In genomic region chr1:225428066-225428878, GRCh38 we compare ENCODE assay signal across 8 cellular contexts. TPM values are rescaled to one million over a fixed set of nuclear protein-coding genes. Genes with fewer than 3 reads are reported as not detected.
DNase-seq lines count a peak whose midpoint lies in the region; FAIRE-seq lines count a peak whose summit lies in the region.

No MANE protein-coding gene starts in this region.

- FAIRE-seq in frontal cortex (lab: Jason Lieb, UNC): no peak

- peak overlapping the region; percentile 77 for H3K4me3 ChIP-seq in HAP-1
- peak overlapping the region; percentile 78 for H3K4me3 ChIP-seq in MG63
- peak overlapping the region; percentile 92 for H3K4me3 ChIP-seq in SJSA1

- in situ Hi-C loops in HAP-1 (cut with MboI; ENCODE audit: low sequenced_read_pairs): no loop called here

- H3K4me1 ChIP-seq in HAP-1 (peaks cover 37% of the 10 kb centered on the region), SJSA1 (replicated peaks) (peaks cover 40% of the 10 kb centered on the region)

- H3K27me3 Mint-ChIP-seq in activated naive CD4-positive, alpha-beta T cell treated with anti-CD3 and anti-CD28 coated beads for 36 hours (ENCODE audit: low read depth): no peaks in the 10 kb centered on the region

- peak overlapping the region; percentile 96 for H3K27ac Mint-ChIP-seq in activated naive CD4-positive, alpha-beta T cell treated with anti-CD3 and anti-CD28 coated beads for 36 hours

- H3K36me3 ChIP-seq in HAP-1 (replicated peaks) (peaks cover 12% of the 10 kb centered on the region), MG63 (no peaks in the 10 kb centered on the region), SJSA1 (peaks cover 8% of the 10 kb centered on the region)

- H3K9me3 Mint-ChIP-seq in activated naive CD4-positive, alpha-beta T cell treated with anti-CD3 and anti-CD28 coated beads for 36 hours: no peaks in the 10 kb centered on the region

- peaks cover 43% of the 10 kb centered on the region for H3K4me1 Mint-ChIP-seq in activated naive CD4-positive, alpha-beta T cell treated with anti-CD3 and anti-CD28 coated beads for 36 hours (ENCODE audit: low read depth)

- intact Hi-C loops in activated naive CD4-positive, alpha-beta T cell treated with anti-CD3 and anti-CD28 coated beads for 36 hours (cut with micrococcal nuclease): loop anchor here (1.0 to 5.0 kb wide), 8 partner anchors 17 to 1316 kb away; partner anchors contain the start of genes DEGS1, ENAH, FBXO28 and H3-3A

- H3K27me3 ChIP-seq in HAP-1 (ENCODE audit: low read depth) (no peaks in the 10 kb centered on the region), MG63 (no peaks in the 10 kb centered on the region), SJSA1 (replicated peaks) (no peaks in the 10 kb centered on the region)

- H3K4me3 Mint-ChIP-seq in activated naive CD4-positive, alpha-beta T cell treated with anti-CD3 and anti-CD28 coated beads for 36 hours: peak overlapping the region; percentile 85

- peak; percentile 83 for DNase-seq in GDM1 (lab: John Stamatoyannopoulos, UW)
- peak; percentile 89 to 93 for DNase-seq in HAP-1 (ENCODE audit: low spot score in 2 of 2)
- peak; percentile 93 for DNase-seq in MG63
- DNase-seq in SJSA1 (ENCODE audit: low read depth in 1 of 2, low spot score in 2 of 2): peak; percentile 85 to 92
- DNase-seq in activated naive CD4-positive, alpha-beta T cell treated with anti-CD3 and anti-CD28 coated beads for 36 hours: peak; percentile 94
- DNase-seq in frontal cortex (ENCODE audit: low spot score in 2 of 2): peak; percentile 97 to 98
- peak; percentile 49 to 98 (median 92) for DNase-seq in nucleus accumbens (lab: John Stamatoyannopoulos, UW)
- DNase-seq in superior temporal gyrus (ENCODE audit: extremely low spot score): peak; percentile 94

- H3K9me3 ChIP-seq in HAP-1 (no peaks in the 10 kb centered on the region; the same call in 1 of the 2 replicates), MG63 (peaks cover 2% of the 10 kb centered on the region; the same call in 1 of the 2 replicates), SJSA1 (replicated peaks) (no peaks in the 10 kb centered on the region)

- CTCF ChIA-PET in activated naive CD4-positive, alpha-beta T cell treated with anti-CD3 and anti-CD28 coated beads for 36 hours (lab: Charles Lee): interaction anchor here (0.6 to 2.3 kb wide), 6 partner anchors 13 to 1141 kb away, joined by 3 to 11 read pairs (median 4); no protein-coding TSS in a partner anchor

- peaks cover 9% of the 10 kb centered on the region for H3K36me3 Mint-ChIP-seq in activated naive CD4-positive, alpha-beta T cell treated with anti-CD3 and anti-CD28 coated beads for 36 hours (ENCODE audit: low read depth)

- H3K27ac ChIP-seq in SJSA1: peak overlapping the region; percentile 81

RNA-seq across cellular contexts. Expression of gene LBR, which starts 0.4 kb away (rescaled TPM):
- 21.9 and 42.3 TPM in 2 replicates for total RNA-seq in MG63 (2014; rRNA removed; shearing (Covaris generic); ENCODE audit: low replicate concordance)
- 58.7 and 66.8 TPM in 2 replicates for total RNA-seq in SJSA1 (2014; rRNA removed; shearing (Covaris generic))
- 100 to 1,000 TPM; 132 to 138 TPM for total RNA-seq in activated naive CD4-positive, alpha-beta T cell treated with anti-CD3 and anti-CD28 coated beads for 36 hours
- total RNA-seq in frontal cortex: 79.9 TPM

Comparison
In these comparisons a context has a peak if more than half of its experiments do, and no peak if none do; other contexts are left out.
1. Peak in every context shown above with its lines: DNase-seq, H3K4me3 ChIP-seq and H3K27ac ChIP-seq.